Comparison of ENCODE assay signal across 9 cellular contexts in the genomic region with DNA sequence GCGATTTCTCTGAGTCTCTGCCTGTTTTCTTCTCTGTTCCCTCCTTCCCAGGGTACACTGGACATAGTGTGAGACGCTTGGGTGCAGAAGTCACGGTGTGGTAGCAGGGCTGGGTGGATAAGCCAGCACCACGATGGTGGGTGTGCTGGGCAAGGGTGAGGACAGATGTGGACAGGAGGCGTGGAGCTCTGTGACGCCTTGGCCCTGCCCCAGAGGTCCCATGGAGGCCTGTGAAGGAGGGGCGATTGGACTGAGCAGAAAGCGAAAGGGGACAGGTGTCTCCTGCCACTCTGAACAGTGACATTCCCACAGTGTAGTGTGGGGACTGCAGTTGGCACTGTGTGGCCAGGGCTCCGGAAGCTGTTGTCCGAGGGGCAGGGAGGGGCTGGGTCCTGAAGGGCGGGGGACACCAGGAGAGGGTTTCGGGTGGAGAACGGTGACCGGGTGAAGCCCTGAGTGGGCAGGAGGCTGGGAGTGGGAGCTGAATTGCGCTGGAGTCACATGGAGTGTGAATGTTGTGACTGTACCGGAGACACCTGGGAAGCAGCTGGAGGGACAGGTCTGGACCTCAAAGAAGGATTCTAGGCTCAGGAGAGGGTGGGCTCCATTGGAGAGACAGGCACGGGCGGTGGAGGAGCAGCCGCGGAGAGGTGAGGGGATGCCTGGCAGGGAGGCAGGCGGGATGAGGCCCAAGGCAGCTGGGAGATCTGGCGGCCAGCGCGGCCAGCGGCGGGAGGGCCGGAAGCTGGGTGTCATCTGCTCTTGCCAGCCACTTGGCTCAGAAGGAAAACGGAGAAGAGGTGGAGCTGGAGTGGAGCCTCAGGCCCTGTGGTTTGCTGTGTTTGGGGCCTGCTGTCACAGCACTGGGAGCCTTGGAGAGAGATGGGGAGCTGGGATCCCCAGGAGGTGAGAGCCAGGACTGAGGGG. TPM values are rescaled to one million over a fixed set of nuclear protein-coding genes. Genes with fewer than 3 reads are reported as not detected.
A peak's percentile ranks its signal among the peaks of the same experiment; 100 is the strongest.
DNase-seq lines count a peak whose midpoint lies in the region; ATAC-seq, FAIRE-seq and TF ChIP-seq lines count a peak whose summit lies in the region.
"Had no signal": no experiment of that assay in that cellular context is flagged by ENCODE, and none has a peak within 500 bp of the region (broad histone marks: within the 10 kb centered on the region; RNA-seq: fewer than 3 reads in every experiment).

No MANE protein-coding gene starts in this region.

- no peak for TF ChIP-seq CTCF in fibroblast of the aortic adventitia (IDR thresholded peaks at IDR 0.05; ENCODE audit: insufficient read depth, low read length)
- TF ChIP-seq CTCF in ovary (IDR thresholded peaks at IDR 0.05), result no peak

- 31 to 41% (median 36%) methylated on average over 28 of the region's 28 CpGs for WGBS in ovary, 3 donors

- peak overlapping the region; percentile 65 to 96 (median 86) for H3K4me2 ChIP-seq in BLaER1 treated with 17β-estradiol and CSF1 and Interleukin-3, amounts not matched to agents 10 nM and 100 nM

- intact Hi-C loops in ovary (cut with DNase I), result no loop called here

- H3K36me3 ChIP-seq in BLaER1 treated with 17β-estradiol and CSF1 and Interleukin-3, amounts not matched to agents 10 nM and 100 nM, result peaks cover 0 to 53% (median 33%) of the 10 kb centered on the region in 11 experiments; a peak in 15 of 22 replicates
- no peaks in the 10 kb centered on the region for H3K36me3 ChIP-seq in ovary
- H3K36me3 ChIP-seq: neutrophil had no signal

- DNase-seq in NCI-H2196 treated with DMSO at 0.1 percent for 48 hours (lab: John Stamatoyannopoulos, UW; ENCODE audit: unreplicated experiment) (peak; percentile 76), fibroblast of the aortic adventitia (ENCODE audit: low read depth) (peak; percentile 64), ovary (peak; percentile 57 to 77 (median 67)), H4 (ENCODE audit: low spot score) (no peak), GM19239 (ENCODE audit: insufficient read length, low spot score) (no peak), NCI-H69 (lab: John Stamatoyannopoulos, UW) (no peak)

- peaks cover 0 to 100% (median 100%) of the 10 kb centered on the region in 11 experiments; a peak in 20 of 22 replicates for H4K20me1 ChIP-seq in BLaER1 treated with 17β-estradiol and CSF1 and Interleukin-3, amounts not matched to agents 10 nM and 100 nM

- peaks cover 66 to 91% (median 79%) of the 10 kb centered on the region in 10 experiments for H3K4me1 ChIP-seq in BLaER1 treated with 17β-estradiol and CSF1 and Interleukin-3, amounts not matched to agents 10 nM and 100 nM
- peaks cover 14% of the 10 kb centered on the region for H3K4me1 ChIP-seq in ovary (ENCODE audit: insufficient read depth)

- no peaks in the 10 kb centered on the region for H3K9me3 ChIP-seq in BLaER1 treated with 17β-estradiol and CSF1 and Interleukin-3, amounts not matched to agents 10 nM and 100 nM (replicated peaks in 1 of 11)
- H3K9me3 ChIP-seq in ovary, result no peaks in the 10 kb centered on the region
- H3K9me3 ChIP-seq: neutrophil had no signal

- no peak for TF ChIP-seq POLR2A in ovary (IDR thresholded peaks at IDR 0.05)

- FAIRE-seq in GM19239 (lab: Jason Lieb, UNC), result no peak

- TF ChIP-seq EP300 in ovary (IDR thresholded peaks at IDR 0.05), result no peak

- H3K9ac ChIP-seq in BLaER1 treated with 17β-estradiol and CSF1 and Interleukin-3, amounts not matched to agents 10 nM and 100 nM, result peak overlapping the region; percentile 4 to 72 (median 47); a peak in 17 of 22 replicates

- no peaks in the 10 kb centered on the region for H3K27me3 ChIP-seq in BLaER1 treated with 17β-estradiol and CSF1 and Interleukin-3, amounts not matched to agents 10 nM and 100 nM
- no peaks in the 10 kb centered on the region for H3K27me3 ChIP-seq in ovary

- no peak overlapping the region for H3K4me3 ChIP-seq in BLaER1 treated with 17β-estradiol and CSF1 and Interleukin-3, amounts not matched to agents 10 nM and 100 nM
- H3K4me3 ChIP-seq in fibroblast of the aortic adventitia (ENCODE audit: low read depth, low read length), result peak overlapping the region; percentile 56
- no peak overlapping the region for H3K4me3 ChIP-seq in ovary

- peak overlapping the region in 6 of 11 experiments; percentile 2 to 64 (median 27); a peak in 7 of 22 replicates for H3K27ac ChIP-seq in BLaER1 treated with 17β-estradiol and CSF1 and Interleukin-3, amounts not matched to agents 10 nM and 100 nM
- H3K27ac ChIP-seq in ovary, result no peak overlapping the region
- H3K27ac ChIP-seq: neutrophil had no signal

- ATAC-seq in HG02588 (IDR thresholded peaks at IDR 0.05; ENCODE audit: unreplicated experiment), result no peak

RNA-seq across cellular contexts. Expression of gene TBC1D24, which starts 7.5 kb away (rescaled TPM):
- total RNA-seq in fibroblast of the aortic adventitia (ENCODE audit: low replicate concordance), result 11.9 and 16.1 TPM in 2 replicates
- 1 to 10 TPM; 2.5 to 8.1 (median 6.7) TPM for total RNA-seq in ovary
- 1 to 10 TPM; 1.9 to 2.3 TPM for polyA plus RNA-seq in ovary
- 5.6 and 5.9 TPM in 2 replicates for total RNA-seq in H4 (2014; rRNA removed; shearing (Covaris generic))

RNA-seq across cellular contexts. Expression of gene NTN3, which starts 11.3 kb away (rescaled TPM):
- total RNA-seq in fibroblast of the aortic adventitia (ENCODE audit: low replicate concordance), result 0.45 and 2.8 TPM in 2 replicates
- under 1 TPM in 3 of 7 donors, not detected in 4; 0.12 to 0.34 (median 0.26) TPM for total RNA-seq in ovary
- under 1 TPM in 1 of 2 donors, not detected in 1; 0.13 TPM for polyA plus RNA-seq in ovary
- 0.14 TPM in 1 of 2 replicates, not detected in the other for total RNA-seq in H4 (2014; rRNA removed; shearing (Covaris generic))

RNA-seq across cellular contexts. Expression of gene TEDC2, which starts 22.5 kb away (rescaled TPM):
- 1.9 and 11.7 TPM in 2 replicates for total RNA-seq in fibroblast of the aortic adventitia (ENCODE audit: low replicate concordance)
- 1 to 10 TPM in 3 of 7 donors, under 1 TPM in 2, not detected in 2; 0.38 to 2.0 (median 1.4) TPM for total RNA-seq in ovary
- polyA plus RNA-seq in ovary, result 1 to 10 TPM in 1 of 2 donors, not detected in 1; 1.2 TPM
- 13.0 and 23.2 TPM in 2 replicates for total RNA-seq in H4 (2014; rRNA removed; shearing (Covaris generic))

RNA-seq across cellular contexts. Expression of gene ATP6V0C, which starts 31.3 kb away (rescaled TPM):
- 5.3 and 48.9 TPM in 2 replicates for total RNA-seq in fibroblast of the aortic adventitia (ENCODE audit: low replicate concordance)
- 100 to 1,000 TPM in 5 of 7 donors, 10 to 100 TPM in 2; 34.8 to 143 (median 119) TPM for total RNA-seq in ovary
- 100 to 1,000 TPM in 1 of 2 donors, 10 to 100 TPM in 1; 82.6 to 119 TPM for polyA plus RNA-seq in ovary
- total RNA-seq in H4 (2014; rRNA removed; shearing (Covaris generic)), result 39.7 and 40.5 TPM in 2 replicates

RNA-seq across cellular contexts. Expression of gene AMDHD2, which starts 37.7 kb away (rescaled TPM):
- total RNA-seq in fibroblast of the aortic adventitia (ENCODE audit: low replicate concordance), result 59.9 and 74.3 TPM in 2 replicates
- total RNA-seq in ovary, result 10 to 100 TPM; 14.5 to 28.7 (median 26.9) TPM
- polyA plus RNA-seq in ovary, result 10 to 100 TPM in 1 of 2 donors, under 1 TPM in 1; 0.47 to 25.6 TPM
- total RNA-seq in H4 (2014; rRNA removed; shearing (Covaris generic)), result 15.8 and 24.6 TPM in 2 replicates

Comparison
In these comparisons a context has a peak if more than half of its experiments do, and no peak if none do; other contexts are left out.
1. H3K27ac ChIP-seq: peak in BLaER1 treated with 17β-estradiol and CSF1 and Interleukin-3, amounts not matched to agents 10 nM and 100 nM (6 of 11); none in ovary (0 of 2).
2. DNase-seq: peak in NCI-H2196 treated with DMSO at 0.1 percent for 48 hours (single experiment), fibroblast of the aortic adventitia (single experiment) and ovary (5 of 5); none in H4 (single experiment), GM19239 (single experiment) and NCI-H69 (single experiment).